In the genomic region with DNA sequence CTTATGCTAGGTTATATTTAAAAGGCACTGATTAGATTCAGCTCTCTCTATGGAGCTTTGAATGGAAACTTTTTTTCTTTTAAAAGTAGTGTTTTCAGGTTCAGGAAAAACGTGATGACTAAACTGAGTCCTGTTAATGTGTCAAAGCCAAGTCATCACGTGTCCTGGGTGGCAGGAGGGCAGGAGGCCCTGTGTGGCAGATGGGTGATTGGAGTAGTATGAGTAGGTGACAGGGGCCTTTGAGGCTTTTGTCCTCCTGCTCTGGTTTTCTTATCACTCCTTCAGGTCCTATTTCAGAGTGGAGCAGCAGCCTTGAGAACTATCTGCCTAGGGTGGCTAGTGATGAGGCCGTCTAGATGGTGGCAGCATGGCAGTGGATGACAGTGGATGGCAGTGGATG, we compare ENCODE assay signal across 27 cellular contexts. TPM values are rescaled to one million over a fixed set of nuclear protein-coding genes. Genes with fewer than 3 reads are reported as not detected.
A peak's percentile ranks its signal among the peaks of the same experiment; 100 is the strongest.
DNase-seq lines count a peak whose midpoint lies in the region; ATAC-seq lines count a peak whose summit lies in the region.
"Had no signal": no experiment of that assay in that cellular context is flagged by ENCODE, and none has a peak within 500 bp of the region (broad histone marks: within the 10 kb centered on the region; RNA-seq: fewer than 3 reads in every experiment).

No MANE protein-coding gene starts in this region.

- peaks cover 4% of the 10 kb centered on the region for H3K9me3 Mint-ChIP-seq in activated naive CD8-positive, alpha-beta T cell treated with anti-CD3 and anti-CD28 coated beads, Interleukin-2, amount 50 U/mL, for 24 hours
- peaks cover 4% of the 10 kb centered on the region for H3K9me3 Mint-ChIP-seq in activated naive CD8-positive, alpha-beta T cell treated with anti-CD3 and anti-CD28 coated beads for 36 hours
- peaks cover 4% of the 10 kb centered on the region for H3K9me3 Mint-ChIP-seq in activated T-helper 17 cell treated with anti-CD3 and anti-CD28 coated beads, Interleukin-2, amount 50 U/mL, for 72 hours
- H3K9me3 Mint-ChIP-seq: GM23338, H9 had no signal

- H3K27me3 Mint-ChIP-seq in activated naive CD8-positive, alpha-beta T cell treated with anti-CD3 and anti-CD28 coated beads, Interleukin-2, amount 50 U/mL, for 24 hours: peaks cover 7% of the 10 kb centered on the region
- H3K27me3 Mint-ChIP-seq in activated naive CD8-positive, alpha-beta T cell treated with anti-CD3 and anti-CD28 coated beads for 36 hours: peaks cover 17% of the 10 kb centered on the region
- peaks cover 6% of the 10 kb centered on the region for H3K27me3 Mint-ChIP-seq in activated T-helper 17 cell treated with anti-CD3 and anti-CD28 coated beads, Interleukin-2, amount 50 U/mL, for 72 hours

- no peaks in the 10 kb centered on the region for H3K36me3 Mint-ChIP-seq in activated naive CD8-positive, alpha-beta T cell treated with anti-CD3 and anti-CD28 coated beads, Interleukin-2, amount 50 U/mL, for 24 hours (ENCODE audit: low read depth)
- no peaks in the 10 kb centered on the region for H3K36me3 Mint-ChIP-seq in activated naive CD8-positive, alpha-beta T cell treated with anti-CD3 and anti-CD28 coated beads for 36 hours
- H3K36me3 Mint-ChIP-seq in activated T-helper 17 cell treated with anti-CD3 and anti-CD28 coated beads, Interleukin-2, amount 50 U/mL, for 72 hours (ENCODE audit: low read depth): no peaks in the 10 kb centered on the region
- H3K36me3 Mint-ChIP-seq: CD14-positive monocyte had no signal

- H3K27ac Mint-ChIP-seq in activated naive CD8-positive, alpha-beta T cell treated with anti-CD3 and anti-CD28 coated beads, Interleukin-2, amount 50 U/mL, for 24 hours: no peak overlapping the region
- H3K27ac Mint-ChIP-seq in activated naive CD8-positive, alpha-beta T cell treated with anti-CD3 and anti-CD28 coated beads for 36 hours: no peak overlapping the region
- no peak overlapping the region for H3K27ac Mint-ChIP-seq in activated T-helper 17 cell treated with anti-CD3 and anti-CD28 coated beads, Interleukin-2, amount 50 U/mL, for 72 hours
- H3K27ac Mint-ChIP-seq: CD14-positive monocyte; CD8-positive, alpha-beta memory T cell; GM23338; H9 had no signal

- H3K4me3 Mint-ChIP-seq in activated naive CD8-positive, alpha-beta T cell treated with anti-CD3 and anti-CD28 coated beads, Interleukin-2, amount 50 U/mL, for 24 hours: no peak overlapping the region
- no peak overlapping the region for H3K4me3 Mint-ChIP-seq in activated naive CD8-positive, alpha-beta T cell treated with anti-CD3 and anti-CD28 coated beads for 36 hours
- H3K4me3 Mint-ChIP-seq in activated T-helper 17 cell treated with anti-CD3 and anti-CD28 coated beads, Interleukin-2, amount 50 U/mL, for 72 hours: no peak overlapping the region
- H3K4me3 Mint-ChIP-seq: CD14-positive monocyte; CD8-positive, alpha-beta memory T cell; GM23338; H9 had no signal

- DNase-seq in DMS 273 (lab: John Stamatoyannopoulos, UW; ENCODE audit: unreplicated experiment) (peak; percentile 6), DMS 273 treated with DMSO at 0.1 percent for 48 hours (lab: John Stamatoyannopoulos, UW) (no peak), LoVo (ENCODE audit: low spot score) (no peak)
- no peak for DNase-seq in activated naive CD8-positive, alpha-beta T cell treated with anti-CD3 and anti-CD28 coated beads, Interleukin-2, amount 50 U/mL, for 24 hours
- DNase-seq in activated naive CD8-positive, alpha-beta T cell treated with anti-CD3 and anti-CD28 coated beads for 36 hours: no peak
- DNase-seq: ACHN; BE2C; CD8-positive, alpha-beta memory T cell; H9; Kasumi-1; MG63; NCI-H1105 treated with DMSO at 0.1 percent for 48 hours; NCI-H146; NCI-H1930; NCI-H446; NCI-H524 treated with DMSO at 0.1 percent for 48 hours; NCI-H774; PC-3; SJCRH30 had no signal

- peaks cover 4% of the 10 kb centered on the region for H3K4me1 Mint-ChIP-seq in activated naive CD8-positive, alpha-beta T cell treated with anti-CD3 and anti-CD28 coated beads, Interleukin-2, amount 50 U/mL, for 24 hours
- peaks cover 3% of the 10 kb centered on the region for H3K4me1 Mint-ChIP-seq in activated naive CD8-positive, alpha-beta T cell treated with anti-CD3 and anti-CD28 coated beads for 36 hours
- H3K4me1 Mint-ChIP-seq in activated T-helper 17 cell treated with anti-CD3 and anti-CD28 coated beads, Interleukin-2, amount 50 U/mL, for 72 hours: peaks cover 8% of the 10 kb centered on the region

- peak; percentile 47 for ATAC-seq in activated naive CD8-positive, alpha-beta T cell treated with anti-CD3 and anti-CD28 coated beads, Interleukin-2, amount 50 U/mL, for 24 hours
- ATAC-seq in activated T-helper 17 cell treated with anti-CD3 and anti-CD28 coated beads, Interleukin-2, amount 50 U/mL, for 72 hours (replicated peaks): peak; percentile 66
- no peak for ATAC-seq in GM18520 (IDR thresholded peaks at IDR 0.05; ENCODE audit: unreplicated experiment)
- ATAC-seq: GM23338, HepG2, PC-3, Right ventricle myocardium inferior had no signal

RNA-seq across cellular contexts. Expression of gene CARTPT, which starts 17.7 kb away (rescaled TPM):
- not detected for total RNA-seq in activated naive CD8-positive, alpha-beta T cell treated with anti-CD3 and anti-CD28 coated beads for 36 hours
- total RNA-seq in activated T-helper 17 cell treated with anti-CD3 and anti-CD28 coated beads, Interleukin-2, amount 50 U/mL, for 72 hours: not detected
- total RNA-seq: CD8-positive, alpha-beta memory T cell; GM23338; H9; HepG2; HT1080; PC-3; Right ventricle myocardium inferior; RPMI7951; SJCRH30 had no signal
